21 cellular contexts compared by ENCODE assay signal in the genomic region with DNA sequence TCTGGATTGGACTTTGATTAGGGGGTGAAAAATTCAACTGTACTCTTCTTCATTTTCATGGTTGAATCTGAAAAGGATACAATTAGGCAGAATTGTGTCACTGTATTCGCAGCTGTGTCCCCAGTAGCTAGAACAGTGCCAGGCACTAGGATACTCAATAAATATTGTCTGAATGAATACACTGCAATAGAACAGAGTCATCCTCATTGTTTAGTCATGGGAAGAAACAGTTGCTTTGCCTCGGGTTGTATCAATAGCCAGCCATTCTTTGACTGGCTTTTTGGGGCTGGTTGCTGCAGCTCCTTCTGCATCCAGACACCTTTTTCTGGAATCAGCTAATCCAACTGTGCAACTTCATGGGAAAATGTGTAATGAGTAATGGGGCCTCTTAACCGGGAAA.
"Had no signal": no experiment of that assay in that cellular context is flagged by ENCODE, and none has a peak within 500 bp of the region (broad histone marks: within the 10 kb centered on the region; RNA-seq: fewer than 3 reads in every experiment).

No MANE protein-coding gene starts in this region.

- H3K4me1 Mint-ChIP-seq: activated B cell treated with CpG ODN at 0.5 μM for 24 hours; activated CD4-positive, alpha-beta T cell treated with anti-CD3 and anti-CD28 coated beads, Interleukin-2, amount 10 ng/mL, durations not matched to agents 24 days and 14 days; natural killer cell; stimulated activated naive B cell treated with anti-CD40 and anti-IgM and Interleukin-4, amounts not matched to agents 10 μg/mL and 1 μg/mL and 100 μg/mL, for 72 hours; T-cell had no signal

- H3K4me2 ChIP-seq: SK-N-SH had no signal

- H3K9me3 ChIP-seq: esophagus squamous epithelium, neutrophil, SK-N-SH, tibial nerve, uterus had no signal

- DNase-seq: activated B cell treated with CpG ODN at 0.5 μM for 24 hours; activated CD4-positive, alpha-beta T cell treated with anti-CD3 and anti-CD28 coated beads, Interleukin-2, amount 10 ng/mL, durations not matched to agents 24 days and 14 days; activated CD8-positive, alpha-beta T cell treated with anti-CD3 and anti-CD28 coated beads, Interleukin-2, amount 10 ng/mL, durations not matched to agents 7 days and 5 days; activated naive CD4-positive, alpha-beta T cell treated with anti-CD3 and anti-CD28 coated beads for 36 hours; activated T-cell treated with anti-CD3 and anti-CD28 coated beads, Interleukin-2, amount 50 U/mL, for 24 hours; aorta; brain microvascular endothelial cell; effector memory CD4-positive, alpha-beta T cell; esophagus squamous epithelium; glutamatergic neuron; kidney glomerular epithelial cell; mesenchymal stem cell; natural killer cell; SK-N-SH; stimulated activated naive B cell treated with anti-CD40 and anti-IgM and Interleukin-4, amounts not matched to agents 10 μg/mL and 1 μg/mL and 100 μg/mL, for 72 hours; T-cell; uterus had no signal

- H3K27ac Mint-ChIP-seq: activated B cell treated with CpG ODN at 0.5 μM for 24 hours; activated CD4-positive, alpha-beta T cell treated with anti-CD3 and anti-CD28 coated beads, Interleukin-2, amount 10 ng/mL, durations not matched to agents 24 days and 14 days; activated CD8-positive, alpha-beta T cell treated with anti-CD3 and anti-CD28 coated beads, Interleukin-2, amount 10 ng/mL, durations not matched to agents 7 days and 5 days; activated naive CD4-positive, alpha-beta T cell treated with anti-CD3 and anti-CD28 coated beads for 36 hours; activated T-cell treated with anti-CD3 and anti-CD28 coated beads, Interleukin-2, amount 50 U/mL, for 24 hours; activated T-helper 2 cell treated with anti-CD3 and anti-CD28 coated beads, Interferon-gamma antibody, Interleukin-2, Interleukin-4, amounts not matched to agents 10 μg/mL and 5 μg/mL and 100 μg/mL, durations not matched to agents 14 hours and 24 hours and 36 hours; dendritic cell treated with granulocyte-macrophage colony-stimulating factor and Interleukin-4, amounts not matched to agents 40 ng/mL and 50 ng/mL, for 4 days; natural killer cell; stimulated activated naive B cell treated with anti-CD40 and anti-IgM and Interleukin-4, amounts not matched to agents 10 μg/mL and 1 μg/mL and 100 μg/mL, for 72 hours; T-cell had no signal

- ATAC-seq: activated CD8-positive, alpha-beta T cell treated with anti-CD3 and anti-CD28 coated beads, Interleukin-2, amount 10 ng/mL, durations not matched to agents 7 days and 5 days; natural killer cell; stimulated activated naive B cell treated with anti-CD40 and anti-IgM and Interleukin-4, amounts not matched to agents 10 μg/mL and 1 μg/mL and 100 μg/mL, for 72 hours; T-cell had no signal

- H3K9me3 Mint-ChIP-seq: activated B cell treated with CpG ODN at 0.5 μM for 24 hours; activated CD4-positive, alpha-beta T cell treated with anti-CD3 and anti-CD28 coated beads, Interleukin-2, amount 10 ng/mL, durations not matched to agents 24 days and 14 days; activated naive CD4-positive, alpha-beta T cell treated with anti-CD3 and anti-CD28 coated beads for 36 hours; activated T-cell treated with anti-CD3 and anti-CD28 coated beads, Interleukin-2, amount 50 U/mL, for 24 hours; activated T-helper 2 cell treated with anti-CD3 and anti-CD28 coated beads, Interferon-gamma antibody, Interleukin-2, Interleukin-4, amounts not matched to agents 10 μg/mL and 5 μg/mL and 100 μg/mL, durations not matched to agents 14 hours and 24 hours and 36 hours; dendritic cell treated with granulocyte-macrophage colony-stimulating factor and Interleukin-4, amounts not matched to agents 40 ng/mL and 50 ng/mL, for 4 days; natural killer cell; stimulated activated naive B cell treated with anti-CD40 and anti-IgM and Interleukin-4, amounts not matched to agents 10 μg/mL and 1 μg/mL and 100 μg/mL, for 72 hours; T-cell had no signal

- H3K9ac ChIP-seq: SK-N-SH had no signal

- H3K4me3 Mint-ChIP-seq: activated B cell treated with CpG ODN at 0.5 μM for 24 hours; activated CD4-positive, alpha-beta T cell treated with anti-CD3 and anti-CD28 coated beads, Interleukin-2, amount 10 ng/mL, durations not matched to agents 24 days and 14 days; activated CD8-positive, alpha-beta T cell treated with anti-CD3 and anti-CD28 coated beads, Interleukin-2, amount 10 ng/mL, durations not matched to agents 7 days and 5 days; activated naive CD4-positive, alpha-beta T cell treated with anti-CD3 and anti-CD28 coated beads for 36 hours; activated T-cell treated with anti-CD3 and anti-CD28 coated beads, Interleukin-2, amount 50 U/mL, for 24 hours; dendritic cell treated with granulocyte-macrophage colony-stimulating factor and Interleukin-4, amounts not matched to agents 40 ng/mL and 50 ng/mL, for 4 days; natural killer cell; stimulated activated naive B cell treated with anti-CD40 and anti-IgM and Interleukin-4, amounts not matched to agents 10 μg/mL and 1 μg/mL and 100 μg/mL, for 72 hours; T-cell had no signal

- H3K36me3 Mint-ChIP-seq: natural killer cell; stimulated activated naive B cell treated with anti-CD40 and anti-IgM and Interleukin-4, amounts not matched to agents 10 μg/mL and 1 μg/mL and 100 μg/mL, for 72 hours; T-cell had no signal

- H3K4me1 ChIP-seq: esophagus squamous epithelium, tibial nerve, uterus had no signal

- H3K27ac ChIP-seq: brain microvascular endothelial cell, esophagus squamous epithelium, neutrophil, tibial nerve, uterus had no signal

- H3K36me3 ChIP-seq: brain microvascular endothelial cell, esophagus squamous epithelium, neutrophil, tibial nerve, uterus had no signal

- H3K27me3 ChIP-seq: brain microvascular endothelial cell, uterus had no signal

- H3K4me3 ChIP-seq: esophagus squamous epithelium, tibial nerve, uterus had no signal
